23 cellular contexts compared by ENCODE assay signal in genomic region chr14:100393906-100394732, GRCh38. TPM values are rescaled to one million over a fixed set of nuclear protein-coding genes. Genes with fewer than 3 reads are reported as not detected.
DNase-seq lines count a peak whose midpoint lies in the region; ATAC-seq and TF ChIP-seq lines count a peak whose summit lies in the region.
"Had no signal": no experiment of that assay in that cellular context is flagged by ENCODE, and none has a peak within 500 bp of the region (broad histone marks: within the 10 kb centered on the region; RNA-seq: fewer than 3 reads in every experiment).

No MANE protein-coding gene starts in this region.

- CTCF ChIA-PET in CD8-positive, alpha-beta memory T cell (lab: Charles Lee) = interaction anchor here (2.4 kb wide), 1 partner anchor 252 kb away, joined by 7 read pairs; no protein-coding TSS in a partner anchor

- no peaks in the 10 kb centered on the region for H3K27me3 ChIP-seq in CD8-positive, alpha-beta memory T cell (ENCODE audit: insufficient read depth, low read length, poor library complexity, severe bottlenecking)
- H3K27me3 ChIP-seq in thyroid gland = no peaks in the 10 kb centered on the region
- H3K27me3 ChIP-seq: cardiac muscle cell, left lung, ovary, upper lobe of right lung had no signal

- no peak overlapping the region for H3K4me3 ChIP-seq in CD8-positive, alpha-beta memory T cell (ENCODE audit: low read length)
- H3K4me3 ChIP-seq in thyroid gland (replicated peaks in 1 of 3) = no peak overlapping the region
- H3K4me3 ChIP-seq: cardiac muscle cell, left lung, ovary, upper lobe of right lung had no signal

- no peak for TF ChIP-seq POLR2A in thyroid gland (IDR thresholded peaks at IDR 0.05)

- no peaks in the 10 kb centered on the region for H3K27me3 Mint-ChIP-seq in CD8-positive, alpha-beta memory T cell
- no peaks in the 10 kb centered on the region for H3K27me3 Mint-ChIP-seq in effector memory CD8-positive, alpha-beta T cell
- peaks cover 15 to 22% of the 10 kb centered on the region in 2 donors for H3K27me3 Mint-ChIP-seq in natural killer cell (ENCODE audit: low read depth in 2 of 2)
- H3K27me3 Mint-ChIP-seq: activated CD8-positive, alpha-beta T cell treated with anti-CD3 and anti-CD28 coated beads for 36 hours; activated naive CD8-positive, alpha-beta T cell treated with anti-CD3 and anti-CD28 coated beads for 36 hours; naive B cell had no signal

- H3K9me3 ChIP-seq in CD8-positive, alpha-beta memory T cell (ENCODE audit: low read length) = no peaks in the 10 kb centered on the region
- no peaks in the 10 kb centered on the region for H3K9me3 ChIP-seq in thyroid gland
- H3K9me3 ChIP-seq: left lung, ovary, upper lobe of right lung had no signal

- ATAC-seq in effector memory CD8-positive, alpha-beta T cell (replicated peaks) = peak; percentile 87
- ATAC-seq in natural killer cell (peak; percentile 75 to 82 (median 80)), HG03135 (IDR thresholded peaks at IDR 0.05; ENCODE audit: unreplicated experiment) (no peak), HG03196 (IDR thresholded peaks at IDR 0.05; ENCODE audit: unreplicated experiment) (no peak)
- ATAC-seq: activated CD4-positive, CD25-positive, alpha-beta regulatory T cell treated with anti-CD3 and anti-CD28 coated beads, Interleukin-2, amount 50 U/mL, for 24 hours; activated CD8-positive, alpha-beta T cell treated with anti-CD3 and anti-CD28 coated beads for 36 hours; left lung; PC-3; upper lobe of right lung had no signal

- peaks cover 0 to 27% (median 15%) of the 10 kb centered on the region in 3 donors for H3K36me3 Mint-ChIP-seq in CD8-positive, alpha-beta memory T cell
- H3K36me3 Mint-ChIP-seq in effector memory CD8-positive, alpha-beta T cell (ENCODE audit: insufficient read depth) = no peaks in the 10 kb centered on the region
- H3K36me3 Mint-ChIP-seq in natural killer cell = no peaks in the 10 kb centered on the region

- POLR2A ChIA-PET in CD8-positive, alpha-beta memory T cell (lab: Charles Lee) = no interaction called here

- no peak overlapping the region for H3K27ac ChIP-seq in CD8-positive, alpha-beta memory T cell (ENCODE audit: low read depth, low read length)
- H3K27ac ChIP-seq in thyroid gland = no peak overlapping the region
- H3K27ac ChIP-seq: cardiac muscle cell, left lung, ovary, upper lobe of right lung had no signal

- no peaks in the 10 kb centered on the region for H3K9me3 Mint-ChIP-seq in CD8-positive, alpha-beta memory T cell
- no peaks in the 10 kb centered on the region for H3K9me3 Mint-ChIP-seq in effector memory CD8-positive, alpha-beta T cell
- H3K9me3 Mint-ChIP-seq in natural killer cell = no peaks in the 10 kb centered on the region
- H3K9me3 Mint-ChIP-seq: activated CD8-positive, alpha-beta T cell treated with anti-CD3 and anti-CD28 coated beads for 36 hours; activated naive CD8-positive, alpha-beta T cell treated with anti-CD3 and anti-CD28 coated beads for 36 hours; naive B cell had no signal

- peak overlapping the region in 5 of 8 donors; percentile 39 to 85 (median 66) for H3K27ac Mint-ChIP-seq in CD8-positive, alpha-beta memory T cell
- H3K27ac Mint-ChIP-seq in effector memory CD8-positive, alpha-beta T cell = peak overlapping the region; percentile 55 to 68
- H3K27ac Mint-ChIP-seq in natural killer cell = peak overlapping the region; percentile 88 to 91
- H3K27ac Mint-ChIP-seq: activated CD8-positive, alpha-beta T cell treated with anti-CD3 and anti-CD28 coated beads for 36 hours; activated naive CD8-positive, alpha-beta T cell treated with anti-CD3 and anti-CD28 coated beads for 36 hours had no signal

- no peak for TF ChIP-seq CTCF in natural killer cell (IDR thresholded peaks at IDR 0.05)
- TF ChIP-seq CTCF in thyroid gland (IDR thresholded peaks at IDR 0.05) = no peak

- H3K4me3 Mint-ChIP-seq in CD8-positive, alpha-beta memory T cell = peak overlapping the region in 3 of 7 donors; percentile 57 to 84 (median 57)
- peak overlapping the region; percentile 45 to 69 for H3K4me3 Mint-ChIP-seq in effector memory CD8-positive, alpha-beta T cell
- H3K4me3 Mint-ChIP-seq in natural killer cell = peak overlapping the region; percentile 89
- H3K4me3 Mint-ChIP-seq: activated CD8-positive, alpha-beta T cell treated with anti-CD3 and anti-CD28 coated beads for 36 hours; activated naive CD8-positive, alpha-beta T cell treated with anti-CD3 and anti-CD28 coated beads for 36 hours; naive B cell had no signal

- intact Hi-C loops in natural killer cell (cut with micrococcal nuclease) (no loop called here), thyroid gland (cut with DNase I) (no loop called here)

- no peak for DNase-seq in CD8-positive, alpha-beta memory T cell
- peak; percentile 89 for DNase-seq in NCI-H82 (lab: John Stamatoyannopoulos, UW)
- no peak for DNase-seq in effector memory CD8-positive, alpha-beta T cell
- DNase-seq in natural killer cell = no peak
- no peak for DNase-seq in HK-2 (ENCODE audit: unreplicated experiment)
- DNase-seq in thyroid gland = no peak
- DNase-seq: activated CD8-positive, alpha-beta T cell treated with anti-CD3 and anti-CD28 coated beads for 36 hours; activated naive CD8-positive, alpha-beta T cell treated with anti-CD3 and anti-CD28 coated beads for 36 hours; aorta; cortex of kidney; DMS79 treated with DMSO at 0.1 percent for 48 hours; hippocampal formation; left lung; naive B cell; NCI-H510A treated with DMSO at 0.1 percent for 48 hours; ovary; PC-3; SW 1271; upper lobe of right lung had no signal

- no peaks in the 10 kb centered on the region for H3K36me3 ChIP-seq in CD8-positive, alpha-beta memory T cell (ENCODE audit: insufficient read depth, low read length)
- H3K36me3 ChIP-seq in thyroid gland = no peaks in the 10 kb centered on the region
- H3K36me3 ChIP-seq: cardiac muscle cell, left lung, ovary, upper lobe of right lung had no signal

- 94 to 95% methylated on average over 11 of the region's 11 CpGs for WGBS in thyroid gland, 2 donors

- no peaks in the 10 kb centered on the region for H3K4me1 ChIP-seq in CD8-positive, alpha-beta memory T cell (ENCODE audit: insufficient read depth, low read length)
- peaks cover 6 to 11% of the 10 kb centered on the region in 2 donors for H3K4me1 ChIP-seq in thyroid gland

- peaks cover 13 to 20% (median 16%) of the 10 kb centered on the region in 3 donors for H3K4me1 Mint-ChIP-seq in CD8-positive, alpha-beta memory T cell
- H3K4me1 Mint-ChIP-seq in effector memory CD8-positive, alpha-beta T cell (ENCODE audit: low read depth in 2 of 2) = peaks cover 33 to 39% of the 10 kb centered on the region in 2 donors
- H3K4me1 Mint-ChIP-seq in natural killer cell = peaks cover 51 to 54% of the 10 kb centered on the region in 2 donors

RNA-seq across cellular contexts. Expression of gene WDR25, which starts 17.8 kb away (rescaled TPM):
- 1 to 10 TPM; 7.8 to 9.1 TPM for total RNA-seq in CD8-positive, alpha-beta memory T cell
- polyA plus RNA-seq in CD8-positive, alpha-beta memory T cell = 10.4 TPM
- total RNA-seq in natural killer cell = 1 to 10 TPM; 5.0 to 9.8 (median 9.7) TPM
- 10 to 100 TPM; 13.3 to 41.8 (median 29.6) TPM for total RNA-seq in thyroid gland

Comparison
In these comparisons a context has a peak if more than half of its experiments do, and no peak if none do; other contexts are left out.
1. ATAC-seq: peak in effector memory CD8-positive, alpha-beta T cell (single experiment) and natural killer cell (3 of 3); none in HG03135 (single experiment) and HG03196 (single experiment).
2. Peak in every context shown above with its lines, with median percentiles within 50 percentile points of each other: H3K27ac Mint-ChIP-seq.